In the genomic region with DNA sequence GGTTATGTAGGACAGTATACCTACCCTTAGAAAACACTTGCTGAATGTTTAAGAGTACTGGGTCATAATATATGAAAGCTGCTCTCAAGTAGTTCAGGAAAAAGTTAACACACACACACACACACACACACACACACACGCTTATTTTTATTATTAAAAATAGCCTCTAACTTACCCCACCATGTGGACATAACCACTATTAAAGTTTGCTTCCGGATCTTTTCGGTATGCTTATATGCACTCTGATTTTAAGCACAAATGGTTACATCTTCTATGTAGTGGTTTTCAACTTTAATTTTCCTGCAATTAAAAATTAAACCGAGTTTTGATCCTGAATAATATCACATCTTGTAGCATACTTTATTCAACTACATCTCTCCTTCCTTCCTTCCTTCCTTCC, we compare ENCODE assay signal across 17 cellular contexts.
"Had no signal": no experiment of that assay in that cellular context is flagged by ENCODE, and none has a peak within 500 bp of the region (broad histone marks: within the 10 kb centered on the region; RNA-seq: fewer than 3 reads in every experiment).

No MANE protein-coding gene starts in this region.

- H3K27me3 Mint-ChIP-seq: activated CD4-positive, alpha-beta memory T cell treated with anti-CD3 and anti-CD28 coated beads for 36 hours; activated CD4-positive, alpha-beta T cell treated with anti-CD3 and anti-CD28 coated beads for 36 hours; activated CD8-positive, alpha-beta memory T cell treated with anti-CD3 and anti-CD28 coated beads, Interleukin-2, amount 10 ng/mL, durations not matched to agents 7 days and 5 days; activated naive CD4-positive, alpha-beta T cell treated with anti-CD3 and anti-CD28 coated beads, Interleukin-2, amount 50 U/mL, for 24 hours had no signal

- ATAC-seq: activated CD4-positive, alpha-beta T cell treated with anti-CD3 and anti-CD28 coated beads for 36 hours; activated CD8-positive, alpha-beta memory T cell treated with anti-CD3 and anti-CD28 coated beads, Interleukin-2, amount 10 ng/mL, durations not matched to agents 7 days and 5 days; gastroesophageal sphincter; heart right ventricle; left cardiac atrium had no signal

- H3K27ac ChIP-seq: gastroesophageal sphincter, heart right ventricle, uterus had no signal

- H3K27me3 ChIP-seq: gastroesophageal sphincter, heart right ventricle, uterus had no signal

- H3K4me3 ChIP-seq: gastroesophageal sphincter, heart right ventricle, lung, uterus had no signal

- DNase-seq: activated CD4-positive, alpha-beta memory T cell treated with anti-CD3 and anti-CD28 coated beads for 36 hours; activated CD4-positive, alpha-beta T cell treated with anti-CD3 and anti-CD28 coated beads for 36 hours; activated CD8-positive, alpha-beta memory T cell treated with anti-CD3 and anti-CD28 coated beads, Interleukin-2, amount 10 ng/mL, durations not matched to agents 7 days and 5 days; activated T-cell treated with anti-CD3 and anti-CD28 coated beads, Interleukin-2, amount 50 U/mL, for 1 hour; central memory CD4-positive, alpha-beta T cell; cortex of kidney; erythroblast; heart right ventricle; left cardiac atrium; retina; stimulated activated CD4-positive, alpha-beta T cell treated with anti-CD3 and anti-CD28 coated beads, Interleukin-12 subunit alpha, Interleukin-12 subunit beta, amount 100 ng/mL, for 4 hours; stimulated activated CD4-positive, alpha-beta T cell treated with anti-CD3 and anti-CD28 coated beads, Interleukin-2, amount 100 ng/mL, for 24 hours; uterus had no signal

- H3K9me3 Mint-ChIP-seq: activated CD4-positive, alpha-beta memory T cell treated with anti-CD3 and anti-CD28 coated beads for 36 hours; activated naive CD4-positive, alpha-beta T cell treated with anti-CD3 and anti-CD28 coated beads, Interleukin-2, amount 50 U/mL, for 24 hours; T-helper 1 cell treated with Interleukin-12 subunit alpha and Interleukin-12 subunit beta and Interleukin-4 antibody, amounts not matched to agents 30 μg/mL and 1 μg/mL, for 36 hours had no signal

- H3K36me3 ChIP-seq: gastroesophageal sphincter, heart right ventricle, uterus had no signal

- H3K4me3 Mint-ChIP-seq: activated CD4-positive, alpha-beta memory T cell treated with anti-CD3 and anti-CD28 coated beads for 36 hours; activated CD4-positive, alpha-beta T cell treated with anti-CD3 and anti-CD28 coated beads for 36 hours; activated CD8-positive, alpha-beta memory T cell treated with anti-CD3 and anti-CD28 coated beads, Interleukin-2, amount 10 ng/mL, durations not matched to agents 7 days and 5 days; activated naive CD4-positive, alpha-beta T cell treated with anti-CD3 and anti-CD28 coated beads, Interleukin-2, amount 50 U/mL, for 24 hours; T-helper 1 cell treated with Interleukin-12 subunit alpha and Interleukin-12 subunit beta and Interleukin-4 antibody, amounts not matched to agents 30 μg/mL and 1 μg/mL, for 36 hours had no signal

- H3K27ac Mint-ChIP-seq: activated CD4-positive, alpha-beta memory T cell treated with anti-CD3 and anti-CD28 coated beads for 36 hours; activated CD4-positive, alpha-beta T cell treated with anti-CD3 and anti-CD28 coated beads for 36 hours; activated CD8-positive, alpha-beta memory T cell treated with anti-CD3 and anti-CD28 coated beads, Interleukin-2, amount 10 ng/mL, durations not matched to agents 7 days and 5 days; T-helper 1 cell treated with Interleukin-12 subunit alpha and Interleukin-12 subunit beta and Interleukin-4 antibody, amounts not matched to agents 30 μg/mL and 1 μg/mL, for 36 hours had no signal

- H3K36me3 Mint-ChIP-seq: activated CD4-positive, alpha-beta memory T cell treated with anti-CD3 and anti-CD28 coated beads for 36 hours; activated CD8-positive, alpha-beta memory T cell treated with anti-CD3 and anti-CD28 coated beads, Interleukin-2, amount 10 ng/mL, durations not matched to agents 7 days and 5 days; activated naive CD4-positive, alpha-beta T cell treated with anti-CD3 and anti-CD28 coated beads, Interleukin-2, amount 50 U/mL, for 24 hours had no signal

- H3K9me3 ChIP-seq: gastroesophageal sphincter, heart right ventricle, uterus had no signal
